Comparison of ENCODE assay signal across 8 cellular contexts in the genomic region with DNA sequence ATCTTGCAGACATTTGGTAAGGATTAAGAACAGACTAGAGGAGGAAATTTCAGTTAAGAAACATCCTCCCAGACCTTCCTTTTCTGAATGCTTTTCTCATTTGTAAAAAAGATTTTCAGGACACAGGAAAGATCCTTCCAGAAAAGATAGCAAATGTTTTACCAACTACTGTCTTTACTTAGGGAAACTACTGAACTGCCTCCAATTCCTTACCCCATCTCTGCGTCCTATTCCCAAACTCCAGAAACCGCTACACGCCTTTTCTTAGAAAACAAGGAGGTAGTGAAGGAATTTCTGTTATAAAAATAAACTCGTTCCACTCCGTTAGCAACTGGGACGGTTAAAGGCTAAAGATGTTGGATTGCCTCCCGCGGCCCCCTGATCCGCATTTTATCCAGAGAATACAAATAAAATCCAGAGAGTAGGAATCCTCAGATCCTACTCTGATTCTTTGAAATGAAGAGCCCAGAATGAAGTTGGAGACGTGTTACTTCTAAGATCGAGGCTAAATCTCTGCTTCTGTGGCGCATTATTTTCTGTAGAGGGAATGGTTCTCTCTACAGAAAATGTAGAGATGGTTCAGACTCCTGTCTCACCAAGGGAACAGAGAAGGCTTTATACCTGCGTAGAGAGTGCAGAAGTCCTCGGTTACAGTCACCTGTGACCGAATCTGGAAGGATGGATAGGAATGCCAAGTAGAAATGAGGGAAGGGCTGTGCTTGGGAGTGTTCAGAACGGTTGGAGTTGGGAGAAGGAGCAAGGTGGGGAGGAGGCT.
DNase-seq lines count a peak whose midpoint lies in the region; ATAC-seq and TF ChIP-seq lines count a peak whose summit lies in the region.

No MANE protein-coding gene starts in this region.

- peak overlapping the region; percentile 31 for H3K4me3 ChIP-seq in upper lobe of right lung

- ATAC-seq in activated T-helper 17 cell treated with anti-CD3 and anti-CD28 coated beads, Interleukin-2, amount 50 U/mL, for 72 hours (replicated peaks) = no peak
- no peak for ATAC-seq in upper lobe of right lung
- no peak for ATAC-seq in HG03097 (IDR thresholded peaks at IDR 0.05; ENCODE audit: low FRiP score, unreplicated experiment)
- no peak for ATAC-seq in GM19328 (IDR thresholded peaks at IDR 0.05; ENCODE audit: unreplicated experiment)

- no peak for TF ChIP-seq CTCF in HFFc6 (IDR thresholded peaks at IDR 0.05)
- no peak for TF ChIP-seq CTCF in upper lobe of right lung (IDR thresholded peaks at IDR 0.05)
- TF ChIP-seq CTCF in GM13977 (IDR thresholded peaks at IDR 0.05; ENCODE audit: extremely low read depth, insufficient read depth, missing control alignments) = no peak

- intact Hi-C loops in upper lobe of right lung (cut with DNase I) = no loop called here

- no peak overlapping the region for H3K27ac ChIP-seq in upper lobe of right lung

- in situ Hi-C loops in GM13977 (cut with MboI; ENCODE audit: low pct_unique_long_range_greater_than_20kb, low sequenced_read_pairs, unreplicated experiment) = no loop called here

- DNase-seq in AG20443 (ENCODE audit: low spot score) (peak; percentile 19), HFFc6 (no peak), islet precursor cell (peak; percentile 60), upper lobe of right lung (no peak), GM13977 (ENCODE audit: low spot score) (no peak)

- H3K36me3 ChIP-seq in upper lobe of right lung = no peaks in the 10 kb centered on the region

- peak overlapping the region; percentile 89 for H3K4me3 Mint-ChIP-seq in HFFc6
- H3K4me3 Mint-ChIP-seq in activated T-helper 17 cell treated with anti-CD3 and anti-CD28 coated beads, Interleukin-2, amount 50 U/mL, for 72 hours = peak overlapping the region; percentile 52

- H3K27me3 Mint-ChIP-seq in HFFc6 (ENCODE audit: insufficient read depth) = peaks cover 11% of the 10 kb centered on the region
- H3K27me3 Mint-ChIP-seq in activated T-helper 17 cell treated with anti-CD3 and anti-CD28 coated beads, Interleukin-2, amount 50 U/mL, for 72 hours = peaks cover 60% of the 10 kb centered on the region

- peak overlapping the region; percentile 53 for H3K27ac Mint-ChIP-seq in HFFc6
- H3K27ac Mint-ChIP-seq in activated T-helper 17 cell treated with anti-CD3 and anti-CD28 coated beads, Interleukin-2, amount 50 U/mL, for 72 hours = peak overlapping the region; percentile 94

- no peaks in the 10 kb centered on the region for H3K36me3 Mint-ChIP-seq in HFFc6 (ENCODE audit: low read depth)
- peaks cover 21% of the 10 kb centered on the region for H3K36me3 Mint-ChIP-seq in activated T-helper 17 cell treated with anti-CD3 and anti-CD28 coated beads, Interleukin-2, amount 50 U/mL, for 72 hours (ENCODE audit: low read depth)

- peaks cover 7% of the 10 kb centered on the region for H3K4me1 ChIP-seq in upper lobe of right lung

- H3K9me3 ChIP-seq in upper lobe of right lung = no peaks in the 10 kb centered on the region

- H3K9me3 Mint-ChIP-seq in HFFc6 = no peaks in the 10 kb centered on the region; the same call in 1 of the 2 replicates
- no peaks in the 10 kb centered on the region for H3K9me3 Mint-ChIP-seq in activated T-helper 17 cell treated with anti-CD3 and anti-CD28 coated beads, Interleukin-2, amount 50 U/mL, for 72 hours

- peaks cover 66% of the 10 kb centered on the region for H3K27me3 ChIP-seq in upper lobe of right lung

- peaks cover 26% of the 10 kb centered on the region for H3K4me1 Mint-ChIP-seq in HFFc6 (ENCODE audit: low read depth)
- H3K4me1 Mint-ChIP-seq in activated T-helper 17 cell treated with anti-CD3 and anti-CD28 coated beads, Interleukin-2, amount 50 U/mL, for 72 hours = peaks cover 6% of the 10 kb centered on the region

Comparison
In these comparisons a context has a peak if more than half of its experiments do, and no peak if none do; other contexts are left out.
1. DNase-seq: peak in AG20443 (single experiment) and islet precursor cell (single experiment); none in HFFc6 (single experiment), upper lobe of right lung (single experiment) and GM13977 (single experiment).